Comparison of ENCODE assay signal across 16 cellular contexts in genomic region chr13:67303661-67304333, GRCh38.
DNase-seq lines count a peak whose midpoint lies in the region; ATAC-seq and TF ChIP-seq lines count a peak whose summit lies in the region.
"Had no signal": no experiment of that assay in that cellular context is flagged by ENCODE, and none has a peak within 500 bp of the region (broad histone marks: within the 10 kb centered on the region; RNA-seq: fewer than 3 reads in every experiment).

No MANE protein-coding gene starts in this region.

- whole genome bisulfite sequencing in SK-N-SH (ENCODE audit: low lambda C conversion rate), result 31% methylated on average over 6 of the region's 6 CpGs

- TF ChIP-seq RAD21 in SK-N-SH (IDR thresholded peaks at IDR 0.05; ENCODE audit: low read length), result no peak

- H3K36me3 ChIP-seq in SK-N-SH (replicated peaks in 1 of 2; ENCODE audit: control insufficient read depth in 1 of 2, insufficient read depth in 2 of 2, low read length in 1 of 2) (no peaks in the 10 kb centered on the region), neuron (ENCODE audit: insufficient read depth, low read length) (no peaks in the 10 kb centered on the region), mucosa of descending colon (ENCODE audit: low read depth) (no peaks in the 10 kb centered on the region)
- H3K36me3 ChIP-seq: BLaER1 treated with 17β-estradiol and CSF1 and Interleukin-3, amounts not matched to agents 10 nM and 100 nM had no signal

- H3K27me3 ChIP-seq in SK-N-SH (ENCODE audit: insufficient read depth) (no peaks in the 10 kb centered on the region), neuron (ENCODE audit: insufficient read depth, low read length) (no peaks in the 10 kb centered on the region)
- H3K27me3 ChIP-seq: BLaER1 treated with 17β-estradiol and CSF1 and Interleukin-3, amounts not matched to agents 10 nM and 100 nM had no signal

- DNase-seq in NCI-H2171 treated with DMSO at 0.1 percent for 48 hours (lab: John Stamatoyannopoulos, UW), result peak; percentile 57
- DNase-seq in NCI-H2171 (lab: John Stamatoyannopoulos, UW), result no peak
- no peak for DNase-seq in SK-N-SH
- DNase-seq in epithelial cell of esophagus (ENCODE audit: low read depth), result peak; percentile 69
- no peak for DNase-seq in LoVo (ENCODE audit: low spot score)
- DNase-seq in mucosa of descending colon, result no peak
- DNase-seq: ACHN; Calu3; CD4-positive, CD25-positive, alpha-beta regulatory T cell; GF-D8; H7 had no signal

- H2AFZ ChIP-seq in SK-N-SH (ENCODE audit: low read depth) (peak overlapping the region; percentile 40; the same call in 1 of the 2 replicates), neuron (ENCODE audit: low read depth, low read length) (peak overlapping the region; percentile 55)
- H2AFZ ChIP-seq: GM23338 had no signal

- no peaks in the 10 kb centered on the region for H4K20me1 ChIP-seq in SK-N-SH (ENCODE audit: insufficient read depth)
- H4K20me1 ChIP-seq: BLaER1 treated with 17β-estradiol and CSF1 and Interleukin-3, amounts not matched to agents 10 nM and 100 nM had no signal

- H3K4me1 ChIP-seq in SK-N-SH (ENCODE audit: control insufficient read depth in 1 of 2, insufficient read depth in 2 of 2, low read depth in 1 of 2, low read length in 1 of 2) (peaks cover 0 to 6% of the 10 kb centered on the region in 2 experiments; a peak in 2 of 4 replicates), neuron (ENCODE audit: insufficient read depth, low read length) (no peaks in the 10 kb centered on the region), mucosa of descending colon (ENCODE audit: low read depth) (no peaks in the 10 kb centered on the region)

- peak in 1 of 2 experiments; percentile 77; a peak in 2 of 4 replicates for TF ChIP-seq EP300 in SK-N-SH (IDR thresholded peaks at IDR 0.05; ENCODE audit: borderline replicate concordance in 1 of 2, low read depth in 1 of 2, low read length in 1 of 2)

- POLR2A ChIA-PET in SK-N-SH (lab: Yijun Ruan, JAX), result no interaction called here

- H3K4me3 ChIP-seq in SK-N-SH (ENCODE audit: low read depth in 2 of 2, low read length in 1 of 2), result no peak overlapping the region
- H3K4me3 ChIP-seq in epithelial cell of esophagus (ENCODE audit: low read length), result no peak overlapping the region
- no peak overlapping the region for H3K4me3 ChIP-seq in neuron (ENCODE audit: low read length)
- no peak overlapping the region for H3K4me3 ChIP-seq in mucosa of descending colon
- H3K4me3 ChIP-seq: BLaER1 treated with 17β-estradiol and CSF1 and Interleukin-3, amounts not matched to agents 10 nM and 100 nM; GM23338 had no signal

- peaks cover 10% of the 10 kb centered on the region for H3F3A ChIP-seq in SK-N-SH (replicated peaks; ENCODE audit: insufficient read depth)

- no peaks in the 10 kb centered on the region for H3K9me3 ChIP-seq in SK-N-SH
- no peaks in the 10 kb centered on the region for H3K9me3 ChIP-seq in neuron (ENCODE audit: low read length)
- no peaks in the 10 kb centered on the region for H3K9me3 ChIP-seq in mucosa of descending colon

- no peak overlapping the region for H3K9ac ChIP-seq in SK-N-SH
- H3K9ac ChIP-seq: BLaER1 treated with 17β-estradiol and CSF1 and Interleukin-3, amounts not matched to agents 10 nM and 100 nM had no signal

- H3K9me2 ChIP-seq in SK-N-SH, result no peaks in the 10 kb centered on the region

- H3K27ac ChIP-seq in SK-N-SH (ENCODE audit: low read depth in 2 of 2, low read length in 1 of 2), result no peak overlapping the region
- H3K27ac ChIP-seq: BLaER1 treated with 17β-estradiol and CSF1 and Interleukin-3, amounts not matched to agents 10 nM and 100 nM; HL-60 had no signal

- CTCF ChIA-PET in SK-N-SH (lab: Yijun Ruan, JAX), result interaction anchor here (0.6 kb wide), 1 partner anchor 230 kb away, joined by 3 read pairs; no protein-coding TSS in a partner anchor

- ATAC-seq in mucosa of descending colon (no peak), GM21381 (IDR thresholded peaks at IDR 0.05; ENCODE audit: unreplicated experiment) (no peak)
- ATAC-seq: GM23338 had no signal

- TF ChIP-seq CTCF in SK-N-SH (IDR thresholded peaks at IDR 0.05) (no peak), epithelial cell of esophagus (IDR thresholded peaks at IDR 0.05; ENCODE audit: insufficient read depth, low read depth, low read length, missing control alignments) (no peak), mucosa of descending colon (IDR thresholded peaks at IDR 0.05) (no peak)

- intact Hi-C loops in mucosa of descending colon (cut with DNase I, micrococcal nuclease), result no loop called here

- no peak overlapping the region for H3K4me2 ChIP-seq in SK-N-SH
- H3K4me2 ChIP-seq: BLaER1 treated with 17β-estradiol and CSF1 and Interleukin-3, amounts not matched to agents 10 nM and 100 nM; GM23338 had no signal

- H3K79me2 ChIP-seq in SK-N-SH (ENCODE audit: insufficient read depth), result no peaks in the 10 kb centered on the region

TF ChIP-seq in SK-N-SH, 30 proteins besides CTCF, POLR2A, EP300 and RAD21:
- TF ChIP-seq MAX (IDR thresholded peaks at IDR 0.05; ENCODE audit: low read depth), result no peak
- TF ChIP-seq GATA2 (CRISPR knock-in tag; IDR thresholded peaks at IDR 0.05), result peak; percentile 60
- peak; percentile 12 for TF ChIP-seq CHD2 (IDR thresholded peaks at IDR 0.05; ENCODE audit: low read length, partially characterized antibody)

Comparison
In these comparisons a context has a peak if more than half of its experiments do, and no peak if none do; other contexts are left out.
1. DNase-seq: peak in NCI-H2171 treated with DMSO at 0.1 percent for 48 hours (single experiment) and epithelial cell of esophagus (single experiment); none in NCI-H2171 (single experiment), SK-N-SH (single experiment), LoVo (single experiment) and mucosa of descending colon (0 of 3).